Comparison of ENCODE assay signal across 35 cellular contexts in the genomic region with DNA sequence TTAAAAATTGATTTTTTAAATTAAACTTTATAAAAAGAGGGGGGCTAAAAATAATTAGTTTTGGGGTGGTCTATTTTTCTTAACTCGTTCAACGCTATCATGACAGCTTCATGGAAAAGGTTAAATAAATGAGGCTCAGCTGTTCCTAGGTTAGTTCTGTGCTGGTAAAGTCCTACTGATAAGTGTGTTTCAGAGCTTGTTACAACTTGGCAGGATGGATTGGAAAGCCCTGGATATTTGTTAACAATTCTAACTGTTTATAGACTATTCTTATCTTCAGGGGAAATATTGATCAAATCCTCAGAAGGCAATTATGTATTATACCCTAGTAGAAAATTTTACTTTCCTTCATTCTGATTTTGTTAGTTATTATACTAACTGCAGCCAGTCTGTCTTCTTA. TPM values are rescaled to one million over a fixed set of nuclear protein-coding genes. Genes with fewer than 3 reads are reported as not detected.
"Had no signal": no experiment of that assay in that cellular context is flagged by ENCODE, and none has a peak within 500 bp of the region (broad histone marks: within the 10 kb centered on the region; RNA-seq: fewer than 3 reads in every experiment).

No MANE protein-coding gene starts in this region.

- H3K9me3 Mint-ChIP-seq: natural killer cell had no signal

- H3K4me2 ChIP-seq: neural progenitor cell, smooth muscle cell had no signal

- H3K36me3 Mint-ChIP-seq: mesothelial cell of epicardium, natural killer cell, neural progenitor cell, type B pancreatic cell had no signal

- H3K4me3 ChIP-seq: left lung, lower lobe of right lung, neural progenitor cell, right atrium auricular region, right lobe of liver, smooth muscle cell, tibial nerve, vagina had no signal

- ATAC-seq: left lung; natural killer cell; stimulated activated naive B cell treated with anti-CD40 and anti-IgM and Interleukin-4, amounts not matched to agents 10 μg/mL and 1 μg/mL and 100 μg/mL, for 72 hours had no signal

- H3K27me3 ChIP-seq: left lung, neural progenitor cell, neutrophil, right atrium auricular region, right lobe of liver, tibial nerve, vagina had no signal

- H2AFZ ChIP-seq: neural progenitor cell had no signal

- H3K4me3 Mint-ChIP-seq: mesothelial cell of epicardium; natural killer cell; nephron progenitor cell; neural progenitor cell; stimulated activated naive B cell treated with anti-CD40 and anti-IgM and Interleukin-4, amounts not matched to agents 10 μg/mL and 1 μg/mL and 100 μg/mL, for 72 hours; stimulated activated naive CD8-positive, alpha-beta T cell treated with anti-CD3 and anti-CD28 coated beads, Interleukin-15, Interleukin-2, amounts not matched to agents 100 ng/mL and 50 ng/mL, for 24 hours; type B pancreatic cell had no signal

- H3K9ac ChIP-seq: neural progenitor cell had no signal

- H3K9me3 ChIP-seq: right lobe of liver had no signal

- FAIRE-seq: keratinocyte had no signal

- H3K36me3 ChIP-seq: left lung, lower lobe of right lung, neural progenitor cell, neutrophil, right atrium auricular region, right lobe of liver, tibial nerve, vagina had no signal

- DNase-seq: hippocampal formation; left colon; left lung; lower lobe of right lung; mammary epithelial cell; mesendoderm; naive B cell; natural killer cell; nephron progenitor cell; occipital lobe; right lobe of liver; stimulated activated CD4-positive, alpha-beta T cell treated with anti-CD3 and anti-CD28 coated beads, Interleukin-1b, Interleukin-23, amount 100 ng/mL, for 48 hours; stimulated activated CD4-positive, alpha-beta T cell treated with anti-CD3 and anti-CD28 coated beads, Interleukin-2, amount 100 ng/mL, for 48 hours; stimulated activated CD4-positive, alpha-beta T cell treated with anti-CD3 and anti-CD28 coated beads, Interleukin-4, amount 100 ng/mL, for 4 hours; stimulated activated CD8-positive, alpha-beta memory T cell treated with anti-CD3 and anti-CD28 coated beads, Interleukin-4, amount 100 ng/mL, for 48 hours; stimulated activated naive B cell treated with anti-CD40 and anti-IgM and Interleukin-4, amounts not matched to agents 10 μg/mL and 1 μg/mL and 100 μg/mL, for 72 hours had no signal

- H3K27ac ChIP-seq: left lung, lower lobe of right lung, neural progenitor cell, neutrophil, right atrium auricular region, right lobe of liver, tibial nerve, vagina had no signal

- H3K4me1 ChIP-seq: left lung, lower lobe of right lung, neural progenitor cell, right atrium auricular region, right lobe of liver, tibial nerve, vagina had no signal

- H3K27me3 Mint-ChIP-seq: naive B cell; progenitor cell of endocrine pancreas; stimulated activated naive B cell treated with anti-CD40 and anti-IgM and Interleukin-4, amounts not matched to agents 10 μg/mL and 1 μg/mL and 100 μg/mL, for 72 hours; stimulated activated naive CD8-positive, alpha-beta T cell treated with anti-CD3 and anti-CD28 coated beads, Interleukin-15, Interleukin-2, amounts not matched to agents 100 ng/mL and 50 ng/mL, for 24 hours; type B pancreatic cell had no signal

- H3K4me1 Mint-ChIP-seq: mesothelial cell of epicardium, nephron progenitor cell, neural progenitor cell had no signal

- H3K27ac Mint-ChIP-seq: mesothelial cell of epicardium; natural killer cell; nephron progenitor cell; neural progenitor cell; progenitor cell of endocrine pancreas; stimulated activated naive B cell treated with anti-CD40 and anti-IgM and Interleukin-4, amounts not matched to agents 10 μg/mL and 1 μg/mL and 100 μg/mL, for 72 hours; stimulated activated naive CD8-positive, alpha-beta T cell treated with anti-CD3 and anti-CD28 coated beads, Interleukin-15, Interleukin-2, amounts not matched to agents 100 ng/mL and 50 ng/mL, for 24 hours; type B pancreatic cell had no signal

RNA-seq across cellular contexts. Expression of a gene that starts 50.4 kb away (rescaled TPM):
- total RNA-seq: left colon, left lung, lower lobe of right lung, mammary epithelial cell, mesothelial cell of epicardium, natural killer cell, occipital lobe, osteocyte, progenitor cell of endocrine pancreas, pulmonary artery endothelial cell, renal cortical epithelial cell, right atrium auricular region, right lobe of liver, skeletal muscle tissue, smooth muscle cell, subcutaneous adipose tissue, temporal lobe, tibial nerve, urinary bladder, vagina had no signal
- polyA plus RNA-seq: liver, mammary epithelial cell, smooth muscle cell, urinary bladder had no signal
